17 cellular contexts compared by ENCODE assay signal in the genomic region with DNA sequence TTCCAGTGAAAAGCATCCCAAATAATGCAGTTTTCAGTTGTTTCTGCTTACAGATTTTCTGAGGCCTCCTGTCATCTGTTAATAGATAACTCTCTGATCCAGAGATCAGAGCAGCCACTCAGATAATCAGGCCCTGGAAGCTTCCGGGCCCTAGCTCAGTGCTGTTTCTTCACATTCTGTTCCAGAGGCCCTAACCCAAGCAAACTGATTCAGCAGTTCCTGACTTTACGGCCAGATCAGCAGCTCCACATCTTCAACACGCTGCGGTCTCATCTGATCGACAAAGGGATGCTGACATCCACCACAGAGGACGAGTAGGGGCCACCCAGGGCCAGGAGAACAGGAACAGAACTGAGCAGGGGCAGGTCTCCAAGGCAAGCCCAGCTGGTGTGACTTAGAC.
DNase-seq lines count a peak whose midpoint lies in the region; ATAC-seq and TF ChIP-seq lines count a peak whose summit lies in the region.
"Had no signal": no experiment of that assay in that cellular context is flagged by ENCODE, and none has a peak within 500 bp of the region (broad histone marks: within the 10 kb centered on the region; RNA-seq: fewer than 3 reads in every experiment).

No MANE protein-coding gene starts in this region.

- H3K4me3 ChIP-seq in A673 (ENCODE audit: low read depth, low read length, poor library complexity, severe bottlenecking) (no peak overlapping the region), right lobe of liver (no peak overlapping the region), spleen (no peak overlapping the region)
- H3K4me3 ChIP-seq: BLaER1 had no signal

- no peaks in the 10 kb centered on the region for H3K9me3 ChIP-seq in A673 (ENCODE audit: low read depth, low read length, poor library complexity, severe bottlenecking)
- no peaks in the 10 kb centered on the region for H3K9me3 ChIP-seq in right lobe of liver
- H3K9me3 ChIP-seq in spleen: no peaks in the 10 kb centered on the region
- H3K9me3 ChIP-seq: BLaER1 had no signal

- CTCF ChIA-PET in activated CD4-positive, alpha-beta T cell treated with anti-CD3 and anti-CD28 coated beads, Interleukin-2, amount 10 ng/mL, durations not matched to agents 7 days and 5 days (lab: Charles Lee): interaction anchor here (0.5 to 3.8 kb wide), 5 partner anchors 48 to 407 kb away, joined by 3 to 36 read pairs (median 3); a partner anchor contains a TSS
- CTCF ChIA-PET in A673 (lab: Charles Lee): no interaction called here

- WGBS in right lobe of liver (ENCODE audit: insufficient coverage, low coverage, low lambda C conversion rate, missing lambda C conversion rate): 34% methylated on average over 6 of the region's 6 CpGs
- WGBS in spleen, 5 donors: 91 to 96% (median 93%) methylated on average over 6 of the region's 6 CpGs

- DNase-seq in activated CD4-positive, alpha-beta T cell treated with anti-CD3 and anti-CD28 coated beads, Interleukin-2, amount 10 ng/mL, durations not matched to agents 7 days and 5 days: no peak
- no peak for DNase-seq in activated CD4-positive, alpha-beta T cell treated with anti-CD3 and anti-CD28 coated beads, Interleukin-2, amount 50 U/mL, for 1 hour
- DNase-seq in A673 (ENCODE audit: low spot score) (no peak), right lobe of liver (peak in 1 of 3 donors; percentile 69), spleen (no peak)
- no peak for DNase-seq in activated naive CD8-positive, alpha-beta T cell treated with anti-CD3 and anti-CD28 coated beads for 36 hours
- DNase-seq: CD8-positive, alpha-beta memory T cell; DMS79; HCEC 1CT; NCI-H1436 treated with DMSO at 0.1 percent for 48 hours; NCI-H2081; NCI-H510A; NCI-H774 had no signal

- no peaks in the 10 kb centered on the region for H3K27me3 ChIP-seq in A673 (replicated peaks; ENCODE audit: insufficient read depth, low read depth, low read length, poor library complexity)
- H3K27me3 ChIP-seq in right lobe of liver: no peaks in the 10 kb centered on the region
- no peaks in the 10 kb centered on the region for H3K27me3 ChIP-seq in spleen (replicated peaks in 1 of 7)
- H3K27me3 ChIP-seq: BLaER1 had no signal

- H3K36me3 ChIP-seq in A673 (ENCODE audit: insufficient read depth, low read length, poor library complexity, severe bottlenecking): peaks cover 60% of the 10 kb centered on the region
- peaks cover 0 to 29% (median 0%) of the 10 kb centered on the region in 4 donors for H3K36me3 ChIP-seq in right lobe of liver
- peaks cover 0 to 96% (median 57%) of the 10 kb centered on the region in 6 donors for H3K36me3 ChIP-seq in spleen

- H3K4me3 Mint-ChIP-seq in activated CD4-positive, alpha-beta T cell treated with anti-CD3 and anti-CD28 coated beads, Interleukin-2, amount 10 ng/mL, durations not matched to agents 7 days and 5 days: no peak overlapping the region
- no peak overlapping the region for H3K4me3 Mint-ChIP-seq in activated naive CD8-positive, alpha-beta T cell treated with anti-CD3 and anti-CD28 coated beads for 36 hours
- H3K4me3 Mint-ChIP-seq: CD8-positive, alpha-beta memory T cell had no signal

- H3K36me3 Mint-ChIP-seq in activated CD4-positive, alpha-beta T cell treated with anti-CD3 and anti-CD28 coated beads, Interleukin-2, amount 10 ng/mL, durations not matched to agents 7 days and 5 days (ENCODE audit: low read depth): peaks cover 23% of the 10 kb centered on the region
- H3K36me3 Mint-ChIP-seq in activated naive CD8-positive, alpha-beta T cell treated with anti-CD3 and anti-CD28 coated beads for 36 hours: no peaks in the 10 kb centered on the region

- H3K9me3 Mint-ChIP-seq in activated CD4-positive, alpha-beta T cell treated with anti-CD3 and anti-CD28 coated beads, Interleukin-2, amount 10 ng/mL, durations not matched to agents 7 days and 5 days: no peaks in the 10 kb centered on the region
- H3K9me3 Mint-ChIP-seq in activated naive CD8-positive, alpha-beta T cell treated with anti-CD3 and anti-CD28 coated beads for 36 hours: no peaks in the 10 kb centered on the region
- H3K9me3 Mint-ChIP-seq: CD8-positive, alpha-beta memory T cell had no signal

- intact Hi-C loops in A673 (cut with micrococcal nuclease; ENCODE audit: unreplicated experiment): loop anchor here (10.0 kb wide), 1 partner anchor 225 kb away; no protein-coding TSS in a partner anchor
- intact Hi-C loops in right lobe of liver (cut with DNase I): loop anchor here (5.0 kb wide), 1 partner anchor 63 kb away; a partner anchor contains a TSS
- intact Hi-C loops in spleen (cut with DNase I; ENCODE audit: low total_unique reads): loop anchor here (5.0 kb wide), 1 partner anchor 63 kb away; a partner anchor contains a TSS

- H3K4me1 ChIP-seq in A673 (ENCODE audit: insufficient read depth, low read length, poor library complexity, severe bottlenecking) (no peaks in the 10 kb centered on the region), right lobe of liver (peaks cover 0 to 36% (median 5%) of the 10 kb centered on the region in 4 donors), spleen (peaks cover 0 to 14% (median 10%) of the 10 kb centered on the region in 6 donors)

- BruUV-seq in A673 (replicated peaks; lab: Mats Ljungman, UMichigan): no TSS peak

- no peak for TF ChIP-seq CTCF in A673 (conservative IDR thresholded peaks at IDR 0.05; ENCODE audit: low read depth, low read length)
- TF ChIP-seq CTCF in right lobe of liver (IDR thresholded peaks at IDR 0.05): no peak
- TF ChIP-seq CTCF in spleen (IDR thresholded peaks at IDR 0.05 in 8 of 11, conservative IDR thresholded peaks at IDR 0.05 in 3 of 11): no peak

- POLR2A ChIA-PET in activated CD4-positive, alpha-beta T cell treated with anti-CD3 and anti-CD28 coated beads, Interleukin-2, amount 10 ng/mL, durations not matched to agents 7 days and 5 days (lab: Charles Lee): no interaction called here
- POLR2A ChIA-PET in A673 (lab: Charles Lee; ENCODE audit: low non-redundant PET): no interaction called here

- H3K27me3 Mint-ChIP-seq in activated CD4-positive, alpha-beta T cell treated with anti-CD3 and anti-CD28 coated beads, Interleukin-2, amount 10 ng/mL, durations not matched to agents 7 days and 5 days: no peaks in the 10 kb centered on the region
- no peaks in the 10 kb centered on the region for H3K27me3 Mint-ChIP-seq in activated naive CD8-positive, alpha-beta T cell treated with anti-CD3 and anti-CD28 coated beads for 36 hours
- H3K27me3 Mint-ChIP-seq: CD8-positive, alpha-beta memory T cell had no signal

- H3K4me1 Mint-ChIP-seq in activated CD4-positive, alpha-beta T cell treated with anti-CD3 and anti-CD28 coated beads, Interleukin-2, amount 10 ng/mL, durations not matched to agents 7 days and 5 days: peaks cover 20% of the 10 kb centered on the region
- H3K4me1 Mint-ChIP-seq in activated naive CD8-positive, alpha-beta T cell treated with anti-CD3 and anti-CD28 coated beads for 36 hours: peaks cover 15% of the 10 kb centered on the region

- TF ChIP-seq POLR2A in right lobe of liver (IDR thresholded peaks at IDR 0.05) (peak; percentile 50), spleen (IDR thresholded peaks at IDR 0.05) (no peak)

- peak overlapping the region; percentile 18 for H3K27ac ChIP-seq in A673 (ENCODE audit: low read depth, low read length, poor library complexity, severe bottlenecking)
- peak overlapping the region in 2 of 3 donors; percentile 64 to 82 for H3K27ac ChIP-seq in right lobe of liver
- no peak overlapping the region for H3K27ac ChIP-seq in spleen
- H3K27ac ChIP-seq: BLaER1, HL-60 had no signal

- ATAC-seq in right lobe of liver (peak; percentile 79 to 87 (median 84)), GM21360 (IDR thresholded peaks at IDR 0.05; ENCODE audit: unreplicated experiment) (no peak), GM21723 (IDR thresholded peaks at IDR 0.05; ENCODE audit: unreplicated experiment) (no peak)

- peak overlapping the region; percentile 36 for H3K27ac Mint-ChIP-seq in activated CD4-positive, alpha-beta T cell treated with anti-CD3 and anti-CD28 coated beads, Interleukin-2, amount 10 ng/mL, durations not matched to agents 7 days and 5 days
- H3K27ac Mint-ChIP-seq in activated naive CD8-positive, alpha-beta T cell treated with anti-CD3 and anti-CD28 coated beads for 36 hours: peak overlapping the region; percentile 45

Comparison
In these comparisons a context has a peak if more than half of its experiments do, and no peak if none do; other contexts are left out.
1. H3K27ac ChIP-seq: peak in A673 (single experiment) and right lobe of liver (2 of 3); none in spleen (0 of 8).
2. ATAC-seq: peak in right lobe of liver (4 of 4); none in GM21360 (single experiment) and GM21723 (single experiment).